34 cellular contexts compared by ENCODE assay signal in genomic region chrX:148412006-148412405, GRCh38.
DNase-seq lines count a peak whose midpoint lies in the region; ATAC-seq, FAIRE-seq and TF ChIP-seq lines count a peak whose summit lies in the region.
"Had no signal": no experiment of that assay in that cellular context is flagged by ENCODE, and none has a peak within 500 bp of the region (broad histone marks: within the 10 kb centered on the region; RNA-seq: fewer than 3 reads in every experiment).

No MANE protein-coding gene starts in this region.

- no peaks in the 10 kb centered on the region for H4K20me1 ChIP-seq in H1 (replicated peaks in 1 of 2; ENCODE audit: control insufficient read depth in 1 of 2, insufficient read depth in 2 of 2, low read length in 2 of 2)

- DNase-seq in NOMO-1 treated with DMSO at 0.1 percent for 48 hours (lab: John Stamatoyannopoulos, UW; ENCODE audit: unreplicated experiment), result peak; percentile 33
- DNase-seq in NOMO-1 treated with dmso at 0.1 percent for 144 hours (lab: John Stamatoyannopoulos, UW; ENCODE audit: unreplicated experiment), result no peak
- no peak for DNase-seq in A549 (ENCODE audit: low read depth in 1 of 2, low spot score in 1 of 2)
- peak; percentile 4 for DNase-seq in NB4 (ENCODE audit: low read depth)
- no peak for DNase-seq in H1 (ENCODE audit: low read depth in 1 of 2, low spot score in 2 of 2)
- DNase-seq in stimulated activated CD4-positive, alpha-beta T cell treated with anti-CD3 and anti-CD28 coated beads, Interleukin-2, amount 100 ng/mL, for 24 hours, result no peak
- DNase-seq in activated gamma-delta T cell treated with Interleukin-2 at 50 U/mL for 16 hours, result no peak
- DNase-seq: 8988T; activated CD4-positive, alpha-beta T cell treated with anti-CD3 and anti-CD28 coated beads for 1 hour; activated naive CD4-positive, alpha-beta T cell treated with Interleukin-2 at 50 U/mL for 16 hours; activated T-cell treated with anti-CD3 and anti-CD28 coated beads for 4 hours; caudate nucleus; CD4-positive, alpha-beta memory T cell; effector CD8-positive, alpha-beta T cell; EL; glutamatergic neuron; KBM-7; MM.1S; NCI-H1417 treated with DMSO at 0.1 percent for 48 hours; NCI-H2029 treated with DMSO at 0.1 percent for 48 hours; NCI-H526; NK-92 treated with Interleukin-12 subunit alpha and Interleukin-12 subunit beta, amount 100 ng/mL, for 24 hours; PC-9; SK-N-SH; small intestine; stimulated activated naive CD4-positive, alpha-beta T cell treated with Interleukin-2 at 50 U/mL for 16 hours; T-helper 17 cell; uterus had no signal

- TF ChIP-seq POLR2A in A549 (IDR thresholded peaks at IDR 0.05; ENCODE audit: low read length), result no peak
- TF ChIP-seq POLR2A in NB4 (IDR thresholded peaks at IDR 0.05; ENCODE audit: extremely low read depth, insufficient read length), result no peak
- no peak for TF ChIP-seq POLR2A in H1 (IDR thresholded peaks at IDR 0.05; ENCODE audit: control extremely low read depth in 1 of 2, low read depth in 2 of 2, low read length in 2 of 2)

- no peak overlapping the region for H4K5ac ChIP-seq in H1 (ENCODE audit: insufficient read length, low read depth, low read length)

- H3K18ac ChIP-seq in H1 (ENCODE audit: extremely low read depth, low read length), result no peak overlapping the region

- H3K56ac ChIP-seq in H1 (replicated peaks; ENCODE audit: insufficient read length, low read depth, low read length), result no peak overlapping the region

- H3K4me2 ChIP-seq in A549 (no peak overlapping the region), H1 (ENCODE audit: insufficient read depth in 1 of 2, low read depth in 2 of 2, low read length in 2 of 2) (no peak overlapping the region)
- H3K4me2 ChIP-seq: PC-9, SK-N-SH had no signal

- H3K79me2 ChIP-seq in H1 (ENCODE audit: control insufficient read depth in 1 of 2, insufficient read depth in 2 of 2, low read length in 2 of 2), result no peaks in the 10 kb centered on the region

- no peaks in the 10 kb centered on the region for H3K9me3 ChIP-seq in A549
- no peaks in the 10 kb centered on the region for H3K9me3 ChIP-seq in H1 (ENCODE audit: insufficient read depth in 2 of 2, low read depth in 1 of 2, low read length in 1 of 2)
- H3K9me3 ChIP-seq: SK-N-SH, uterus had no signal

- H2AFZ ChIP-seq in H1 (ENCODE audit: low read length), result no peak overlapping the region
- H2AFZ ChIP-seq: PC-9 had no signal

- no peak overlapping the region for H2BK20ac ChIP-seq in H1 (ENCODE audit: low read length)

- H2BK5ac ChIP-seq in H1 (ENCODE audit: low read depth, low read length), result no peak overlapping the region

- FAIRE-seq in A549 (lab: Jason Lieb, UNC) (peak; percentile 73), H1 (lab: Jason Lieb, UNC) (peak; percentile 36)
- FAIRE-seq: small intestine, TTC549 had no signal

- ATAC-seq in A549, result no peak
- ATAC-seq in HG02623 (IDR thresholded peaks at IDR 0.05; ENCODE audit: unreplicated experiment), result no peak
- ATAC-seq: left lobe of liver, Right ventricle myocardium inferior, T-helper 17 cell had no signal

- no peak overlapping the region for H4K8ac ChIP-seq in H1 (ENCODE audit: extremely low read depth, insufficient read depth, low read length)

- H2AK5ac ChIP-seq in H1 (ENCODE audit: low read depth, low read length), result no peak overlapping the region

- TF ChIP-seq EP300 in A549 (IDR thresholded peaks at IDR 0.05), result no peak
- TF ChIP-seq EP300 in H1 (IDR thresholded peaks at IDR 0.05; ENCODE audit: borderline replicate concordance in 1 of 2, low read depth in 2 of 2, low read length in 2 of 2), result no peak

- H3K4me3 ChIP-seq in A549 (no peak overlapping the region), NB4 (ENCODE audit: low read depth, low read length) (no peak overlapping the region), H1 (ENCODE audit: extremely low read depth in 1 of 4, insufficient read depth in 2 of 4, low read depth in 3 of 4, low read length in 4 of 4) (no peak overlapping the region)
- H3K4me3 ChIP-seq: coronary artery, PC-9, uterus had no signal

- no peaks in the 10 kb centered on the region for H3K23me2 ChIP-seq in H1 (ENCODE audit: low read depth, low read length)

- POLR2A ChIA-PET in A549 (lab: Yijun Ruan, JAX), result no interaction called here
- POLR2A ChIA-PET in H1 (lab: Charles Lee; ENCODE audit: partially characterized antibody), result no interaction called here

- no peak overlapping the region for H2BK12ac ChIP-seq in H1 (ENCODE audit: low read depth, low read length)

- CTCF ChIA-PET in A549 (lab: Yijun Ruan, JAX) (no interaction called here), H1 (lab: Charles Lee; ENCODE audit: partially characterized antibody) (no interaction called here)

- no peak for TF ChIP-seq CTCF in A549 (IDR thresholded peaks at IDR 0.05)
- TF ChIP-seq CTCF in NB4 (IDR thresholded peaks at IDR 0.05; ENCODE audit: low read depth, low read length), result no peak
- TF ChIP-seq CTCF in H1 (IDR thresholded peaks at IDR 0.05; ENCODE audit: control extremely low read depth in 1 of 3, insufficient read depth in 1 of 3, low read depth in 1 of 3, low read length in 3 of 3), result no peak

- no peak overlapping the region for H3K23ac ChIP-seq in H1 (ENCODE audit: insufficient read length)

- H3K79me1 ChIP-seq in H1 (ENCODE audit: low read depth, low read length), result no peaks in the 10 kb centered on the region

- H4K91ac ChIP-seq in H1 (replicated peaks; ENCODE audit: insufficient read length, low read length), result no peak overlapping the region

- 3% methylated on average over 3 of the region's 3 CpGs for WGBS in A549 (ENCODE audit: missing lambda C conversion rate)
- WGBS in H1 (ENCODE audit: extremely low coverage in 1 of 2, insufficient coverage in 1 of 2, insufficient read length in 1 of 2, insufficient replicate concordance in 2 of 2, low coverage in 1 of 2, low lambda C conversion rate in 2 of 2, missing lambda C conversion rate in 1 of 2), 2 experiments, result 63% methylated on average over 3 of the region's 3 CpGs; no CpG with 5 or more reads in 1 of the 2 experiments

- no peak overlapping the region for H3K27ac ChIP-seq in A549
- no peak overlapping the region for H3K27ac ChIP-seq in H1 (ENCODE audit: low read depth, low read length)
- H3K27ac ChIP-seq: coronary artery, epithelial cell of prostate, PC-9, uterus had no signal

- H3K9ac ChIP-seq in H1 (replicated peaks in 1 of 4; ENCODE audit: extremely low read depth in 1 of 4, low read depth in 3 of 4, low read length in 3 of 4), result no peak overlapping the region
- H3K9ac ChIP-seq: SK-N-SH had no signal

- TF ChIP-seq RAD21 in A549 (conservative IDR thresholded peaks at IDR 0.05 in 1 of 2, IDR thresholded peaks at IDR 0.05 in 1 of 2) (no peak), H1 (IDR thresholded peaks at IDR 0.05 in 1 of 2, conservative IDR thresholded peaks at IDR 0.05 in 1 of 2; ENCODE audit: low read depth in 2 of 2, low read length in 2 of 2) (no peak)

- H3K36me3 ChIP-seq in H1 (ENCODE audit: control insufficient read depth in 2 of 4, insufficient read depth in 4 of 4, low read length in 3 of 4), result no peaks in the 10 kb centered on the region
- H3K36me3 ChIP-seq: uterus had no signal

- H3K14ac ChIP-seq in H1 (ENCODE audit: insufficient read length), result no peak overlapping the region

- H3K4ac ChIP-seq in H1 (replicated peaks; ENCODE audit: insufficient read length, low read depth, low read length), result no peak overlapping the region

- H2BK15ac ChIP-seq in H1 (ENCODE audit: low read length), result no peak overlapping the region

- no peaks in the 10 kb centered on the region for H3K4me1 ChIP-seq in A549
- no peaks in the 10 kb centered on the region for H3K4me1 ChIP-seq in H1 (replicated peaks in 1 of 4; ENCODE audit: control insufficient read depth in 3 of 4, insufficient read depth in 4 of 4, low read length in 3 of 4)
- H3K4me1 ChIP-seq: uterus had no signal

- H3K27me3 ChIP-seq in H1 (replicated peaks in 1 of 4; ENCODE audit: control insufficient read depth in 3 of 4, extremely low read depth in 1 of 4, insufficient read depth in 3 of 4, low read length in 3 of 4), result no peaks in the 10 kb centered on the region
- H3K27me3 ChIP-seq: uterus had no signal

- no peak overlapping the region for H2BK120ac ChIP-seq in H1 (replicated peaks; ENCODE audit: low read depth, low read length)

TF ChIP-seq in A549, 52 proteins besides CTCF, POLR2A, EP300 and RAD21 (continues in another document):
- TF ChIP-seq HEYL (CRISPR knock-in tag; IDR thresholded peaks at IDR 0.05) (no peak), FOSB (CRISPR knock-in tag; IDR thresholded peaks at IDR 0.05) (no peak), USF2 (IDR thresholded peaks at IDR 0.05) (no peak), ZFP36 (IDR thresholded peaks at IDR 0.05; ENCODE audit: borderline replicate concordance, partially characterized antibody) (no peak), CHD2 (IDR thresholded peaks at IDR 0.05; ENCODE audit: low read length, partially characterized antibody) (no peak), PHF8 (IDR thresholded peaks at IDR 0.05; ENCODE audit: borderline replicate concordance, low read depth) (no peak), BHLHE40 (IDR thresholded peaks at IDR 0.05; ENCODE audit: low read depth, low read length) (no peak)

TF ChIP-seq in H1, 55 proteins besides CTCF, POLR2A, EP300 and RAD21 (continues in another document):
- TF ChIP-seq TAF1 (IDR thresholded peaks at IDR 0.05; ENCODE audit: low read depth, low read length) (no peak), CREB1 (IDR thresholded peaks at IDR 0.05) (no peak), KDM4A (IDR thresholded peaks at IDR 0.05; ENCODE audit: low read depth, low read length, severe bottlenecking) (no peak), RXRA (IDR thresholded peaks at IDR 0.05; ENCODE audit: insufficient read depth, low read depth, low read length) (no peak), RFX5 (IDR thresholded peaks at IDR 0.05; ENCODE audit: borderline replicate concordance, low read depth, low read length) (no peak), NANOG (IDR thresholded peaks at IDR 0.05; ENCODE audit: insufficient read depth, low read depth, low read length, poor library complexity, severe bottlenecking) (no peak), USF2 (IDR thresholded peaks at IDR 0.05; ENCODE audit: low read length) (no peak), BRCA1 (IDR thresholded peaks at IDR 0.05; ENCODE audit: low read depth, low read length) (no peak), CHD1 (IDR thresholded peaks at IDR 0.05; ENCODE audit: low read depth, low read length) (no peak), RBBP5 (IDR thresholded peaks at IDR 0.05; ENCODE audit: borderline replicate concordance, low read depth, low read length) (no peak), ASH2L (IDR thresholded peaks at IDR 0.05; ENCODE audit: low read length) (no peak), SP2 (IDR thresholded peaks at IDR 0.05; ENCODE audit: low read length) (no peak), YY1 (IDR thresholded peaks at IDR 0.05; ENCODE audit: low read depth, low read length) (no peak)

Comparison
In these comparisons a context has a peak if more than half of its experiments do, and no peak if none do; other contexts are left out.
1. DNase-seq: peak in NOMO-1 treated with DMSO at 0.1 percent for 48 hours (single experiment) and NB4 (single experiment); none in NOMO-1 treated with dmso at 0.1 percent for 144 hours (single experiment), A549 (0 of 2), H1 (0 of 2), stimulated activated CD4-positive, alpha-beta T cell treated with anti-CD3 and anti-CD28 coated beads, Interleukin-2, amount 100 ng/mL, for 24 hours (0 of 2) and activated gamma-delta T cell treated with Interleukin-2 at 50 U/mL for 16 hours (single experiment).